25 cellular contexts compared by ENCODE assay signal in the genomic region with DNA sequence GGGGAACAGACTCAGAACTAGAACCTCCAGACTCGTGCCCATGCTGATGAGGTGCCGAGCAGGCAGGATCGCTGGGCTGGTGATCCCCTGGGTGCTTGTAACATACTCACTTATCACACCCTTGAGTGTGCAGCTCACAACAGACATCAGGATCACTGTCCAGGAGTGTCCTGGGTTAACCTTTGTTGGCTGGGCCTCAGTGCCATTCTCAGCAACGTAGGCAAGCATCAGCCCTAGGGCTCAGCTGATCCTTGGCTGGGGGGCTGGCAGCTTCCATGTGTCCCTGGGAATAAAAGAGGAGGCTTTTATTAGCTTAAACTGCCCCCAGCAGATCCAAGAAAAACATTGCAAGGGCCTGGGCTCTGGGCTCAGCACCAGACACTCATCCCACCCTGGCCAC. TPM values are rescaled to one million over a fixed set of nuclear protein-coding genes. Genes with fewer than 3 reads are reported as not detected.
DNase-seq lines count a peak whose midpoint lies in the region; ATAC-seq and TF ChIP-seq lines count a peak whose summit lies in the region.
"Had no signal": no experiment of that assay in that cellular context is flagged by ENCODE, and none has a peak within 500 bp of the region (broad histone marks: within the 10 kb centered on the region; RNA-seq: fewer than 3 reads in every experiment).

No MANE protein-coding gene starts in this region.

- H3K4me2 ChIP-seq in OCI-LY7 (ENCODE audit: low read length): no peak overlapping the region

- TF ChIP-seq CTCF in OCI-LY7 (conservative IDR thresholded peaks at IDR 0.05; ENCODE audit: low read length) (0 out of 2 replicates have a peak, but pooled peaks have one; percentile 18), prostate gland (IDR thresholded peaks at IDR 0.05) (no peak)

- H2AFZ ChIP-seq in OCI-LY7 (ENCODE audit: low read length): no peak overlapping the region

- no peak for TF ChIP-seq POLR2A in prostate gland (IDR thresholded peaks at IDR 0.05)

- no peaks in the 10 kb centered on the region for H4K20me1 ChIP-seq in OCI-LY7 (ENCODE audit: insufficient read depth, low read length)

- POLR2A ChIA-PET in OCI-LY7 (lab: Charles Lee): interaction anchor here (1.1 to 1.9 kb wide), 5 partner anchors 10 to 45 kb away, joined by 4 to 8 read pairs (median 5); no protein-coding TSS in a partner anchor

- DNase-seq in activated naive CD4-positive, alpha-beta T cell treated with anti-CD3 and anti-CD28 coated beads, Interleukin-2, amount 50 U/mL, for 72 hours (ENCODE audit: low spot score in 2 of 2): no peak
- DNase-seq in OCI-LY7 (ENCODE audit: low spot score): no peak
- peak; percentile 74 for DNase-seq in left ventricle myocardium superior
- no peak for DNase-seq in stimulated activated effector memory CD8-positive, alpha-beta T cell treated with anti-CD3 and anti-CD28 coated beads, Interleukin-12 subunit alpha, Interleukin-12 subunit beta, amount 100 ng/mL, for 72 hours (ENCODE audit: low spot score in 2 of 2)
- DNase-seq in globus pallidus (ENCODE audit: low spot score): no peak
- DNase-seq in prostate gland (ENCODE audit: low spot score): no peak
- DNase-seq in NCI-H1092 (lab: John Stamatoyannopoulos, UW): no peak
- DNase-seq: activated naive CD4-positive, alpha-beta T cell treated with anti-CD3 and anti-CD28 coated beads, Interleukin-2, amount 50 U/mL, for 16 hours; activated T-cell treated with anti-CD3 and anti-CD28 coated beads, Interleukin-2, amount 50 U/mL, for 48 hours; DMS153; effector CD4-positive, alpha-beta T cell; GDM1; mesenchymal stem cell; NCI-H187 treated with DMSO at 0.1 percent for 48 hours; NCI-H69; ovary; right lobe of liver; stimulated activated CD4-positive, alpha-beta T cell treated with anti-CD3 and anti-CD28 coated beads, Interleukin-15, amount 100 ng/mL, for 24 hours; upper lobe of left lung had no signal

- no peaks in the 10 kb centered on the region for H3K36me3 Mint-ChIP-seq in activated naive CD4-positive, alpha-beta T cell treated with anti-CD3 and anti-CD28 coated beads, Interleukin-2, amount 50 U/mL, for 24 hours
- H3K36me3 Mint-ChIP-seq in activated naive CD4-positive, alpha-beta T cell treated with anti-CD3 and anti-CD28 coated beads, Interleukin-2, amount 50 U/mL, for 72 hours: peaks cover 5% of the 10 kb centered on the region in 2 donors
- H3K36me3 Mint-ChIP-seq in stimulated activated effector memory CD8-positive, alpha-beta T cell treated with anti-CD3 and anti-CD28 coated beads, Interleukin-12 subunit alpha, Interleukin-12 subunit beta, amount 100 ng/mL, for 72 hours: peaks cover 13% of the 10 kb centered on the region

- 81% methylated on average over 4 of the region's 4 CpGs for WGBS in prostate gland

- peaks cover 56% of the 10 kb centered on the region for H3K4me1 ChIP-seq in OCI-LY7 (ENCODE audit: insufficient read depth, low read length, poor library complexity, severe bottlenecking)
- H3K4me1 ChIP-seq in prostate gland (replicated peaks): peaks cover 3% of the 10 kb centered on the region
- H3K4me1 ChIP-seq: HAP-1, right lobe of liver had no signal

- peaks cover 15% of the 10 kb centered on the region for H3K36me3 ChIP-seq in OCI-LY7 (ENCODE audit: insufficient read depth, low read length)
- H3K36me3 ChIP-seq in prostate gland: no peaks in the 10 kb centered on the region
- H3K36me3 ChIP-seq: HAP-1, ovary, right lobe of liver had no signal

- H3K27ac ChIP-seq in OCI-LY7 (ENCODE audit: low read depth, low read length, poor library complexity, severe bottlenecking) (peak overlapping the region; percentile 89), prostate gland (no peak overlapping the region)
- H3K27ac ChIP-seq: KMS-11, ovary, right lobe of liver, RWPE1 had no signal

- H3K9me3 ChIP-seq in OCI-LY7 (ENCODE audit: low read length) (peaks cover 19% of the 10 kb centered on the region; the same call in 1 of the 2 replicates), prostate gland (no peaks in the 10 kb centered on the region)
- H3K9me3 ChIP-seq: HAP-1, ovary, right lobe of liver, upper lobe of left lung had no signal

- no peaks in the 10 kb centered on the region for H3K9me3 Mint-ChIP-seq in activated naive CD4-positive, alpha-beta T cell treated with anti-CD3 and anti-CD28 coated beads, Interleukin-2, amount 50 U/mL, for 24 hours
- no peaks in the 10 kb centered on the region for H3K9me3 Mint-ChIP-seq in activated naive CD4-positive, alpha-beta T cell treated with anti-CD3 and anti-CD28 coated beads, Interleukin-2, amount 50 U/mL, for 72 hours
- no peaks in the 10 kb centered on the region for H3K9me3 Mint-ChIP-seq in stimulated activated effector memory CD8-positive, alpha-beta T cell treated with anti-CD3 and anti-CD28 coated beads, Interleukin-12 subunit alpha, Interleukin-12 subunit beta, amount 100 ng/mL, for 72 hours

- intact Hi-C loops in OCI-LY7 (cut with micrococcal nuclease; ENCODE audit: unreplicated experiment): no loop called here
- intact Hi-C loops in left ventricle myocardium superior (cut with micrococcal nuclease): no loop called here
- intact Hi-C loops in prostate gland (cut with DNase I): no loop called here

- CTCF ChIA-PET in OCI-LY7 (lab: Charles Lee; ENCODE audit: unreplicated experiment): no interaction called here

- no peaks in the 10 kb centered on the region for H3K9me2 ChIP-seq in OCI-LY7 (ENCODE audit: insufficient read depth, low read length)

- peak overlapping the region; percentile 99 for H3K4me3 Mint-ChIP-seq in activated naive CD4-positive, alpha-beta T cell treated with anti-CD3 and anti-CD28 coated beads, Interleukin-2, amount 50 U/mL, for 24 hours
- H3K4me3 Mint-ChIP-seq in stimulated activated effector memory CD8-positive, alpha-beta T cell treated with anti-CD3 and anti-CD28 coated beads, Interleukin-12 subunit alpha, Interleukin-12 subunit beta, amount 100 ng/mL, for 72 hours: no peak overlapping the region

- no peak overlapping the region for H3K4me3 ChIP-seq in OCI-LY7 (ENCODE audit: low read depth, low read length, poor library complexity, severe bottlenecking)
- no peak overlapping the region for H3K4me3 ChIP-seq in prostate gland
- H3K4me3 ChIP-seq: HAP-1, ovary, right lobe of liver, upper lobe of left lung had no signal

- BruUV-seq in OCI-LY7 (replicated peaks; lab: Mats Ljungman, UMichigan): no TSS peak

- no peaks in the 10 kb centered on the region for H3K27me3 Mint-ChIP-seq in activated naive CD4-positive, alpha-beta T cell treated with anti-CD3 and anti-CD28 coated beads, Interleukin-2, amount 50 U/mL, for 24 hours

- ATAC-seq in activated naive CD4-positive, alpha-beta T cell treated with anti-CD3 and anti-CD28 coated beads, Interleukin-2, amount 50 U/mL, for 72 hours: no peak
- peak; percentile 93 for ATAC-seq in left ventricle myocardium superior
- ATAC-seq in stimulated activated effector memory CD8-positive, alpha-beta T cell treated with anti-CD3 and anti-CD28 coated beads, Interleukin-12 subunit alpha, Interleukin-12 subunit beta, amount 100 ng/mL, for 72 hours: no peak
- ATAC-seq: activated CD4-positive, CD25-positive, alpha-beta regulatory T cell treated with anti-CD3 and anti-CD28 coated beads, Interleukin-2, amount 50 U/mL, for 24 hours; right lobe of liver had no signal

- H3K27me3 ChIP-seq in prostate gland (replicated peaks; ENCODE audit: insufficient read depth): no peaks in the 10 kb centered on the region
- H3K27me3 ChIP-seq: ovary, right lobe of liver, upper lobe of left lung had no signal

- H3K4me1 Mint-ChIP-seq in activated naive CD4-positive, alpha-beta T cell treated with anti-CD3 and anti-CD28 coated beads, Interleukin-2, amount 50 U/mL, for 24 hours: peaks cover 80% of the 10 kb centered on the region
- peaks cover 49% of the 10 kb centered on the region for H3K4me1 Mint-ChIP-seq in stimulated activated effector memory CD8-positive, alpha-beta T cell treated with anti-CD3 and anti-CD28 coated beads, Interleukin-12 subunit alpha, Interleukin-12 subunit beta, amount 100 ng/mL, for 72 hours

- H3K27ac Mint-ChIP-seq in activated naive CD4-positive, alpha-beta T cell treated with anti-CD3 and anti-CD28 coated beads, Interleukin-2, amount 50 U/mL, for 24 hours: no peak overlapping the region
- no peak overlapping the region for H3K27ac Mint-ChIP-seq in activated naive CD4-positive, alpha-beta T cell treated with anti-CD3 and anti-CD28 coated beads, Interleukin-2, amount 50 U/mL, for 72 hours
- H3K27ac Mint-ChIP-seq in stimulated activated effector memory CD8-positive, alpha-beta T cell treated with anti-CD3 and anti-CD28 coated beads, Interleukin-12 subunit alpha, Interleukin-12 subunit beta, amount 100 ng/mL, for 72 hours: peak overlapping the region; percentile 95

- no peaks in the 10 kb centered on the region for H3K79me2 ChIP-seq in OCI-LY7 (ENCODE audit: insufficient read depth, low read depth, low read length)

RNA-seq across cellular contexts. Expression of gene TMEM229B, which starts 1.6 kb away (rescaled TPM):
- 1 to 10 TPM in 1 of 2 donors, under 1 TPM in 1; 0.93 to 1.0 TPM for total RNA-seq in activated naive CD4-positive, alpha-beta T cell treated with anti-CD3 and anti-CD28 coated beads, Interleukin-2, amount 50 U/mL, for 72 hours
- 3.9 and 4.8 TPM in 2 replicates for total RNA-seq in OCI-LY7 (2014; rRNA removed; shearing (Covaris generic))
- total RNA-seq in OCI-LY7 (2022): 8.5 and 11.7 TPM in 2 replicates
- total RNA-seq in left ventricle myocardium superior: 2.2 TPM
- total RNA-seq in prostate gland: 10 to 100 TPM in 1 of 2 donors, 1 to 10 TPM in 1; 5.7 to 85.4 TPM
- total RNA-seq: A673 had no signal

RNA-seq across cellular contexts. Expression of gene PLEKHH1, which starts 46.2 kb away (rescaled TPM):
- 1 to 10 TPM; 1.1 to 9.1 TPM for total RNA-seq in activated naive CD4-positive, alpha-beta T cell treated with anti-CD3 and anti-CD28 coated beads, Interleukin-2, amount 50 U/mL, for 72 hours
- total RNA-seq in OCI-LY7 (2014; rRNA removed; shearing (Covaris generic)): not detected in 2 replicates
- total RNA-seq in OCI-LY7 (2022) (not detected in 2 replicates), left ventricle myocardium superior (5.5 TPM), prostate gland (10 to 100 TPM; 57.9 to 92.7 TPM)
